In the genomic region with DNA sequence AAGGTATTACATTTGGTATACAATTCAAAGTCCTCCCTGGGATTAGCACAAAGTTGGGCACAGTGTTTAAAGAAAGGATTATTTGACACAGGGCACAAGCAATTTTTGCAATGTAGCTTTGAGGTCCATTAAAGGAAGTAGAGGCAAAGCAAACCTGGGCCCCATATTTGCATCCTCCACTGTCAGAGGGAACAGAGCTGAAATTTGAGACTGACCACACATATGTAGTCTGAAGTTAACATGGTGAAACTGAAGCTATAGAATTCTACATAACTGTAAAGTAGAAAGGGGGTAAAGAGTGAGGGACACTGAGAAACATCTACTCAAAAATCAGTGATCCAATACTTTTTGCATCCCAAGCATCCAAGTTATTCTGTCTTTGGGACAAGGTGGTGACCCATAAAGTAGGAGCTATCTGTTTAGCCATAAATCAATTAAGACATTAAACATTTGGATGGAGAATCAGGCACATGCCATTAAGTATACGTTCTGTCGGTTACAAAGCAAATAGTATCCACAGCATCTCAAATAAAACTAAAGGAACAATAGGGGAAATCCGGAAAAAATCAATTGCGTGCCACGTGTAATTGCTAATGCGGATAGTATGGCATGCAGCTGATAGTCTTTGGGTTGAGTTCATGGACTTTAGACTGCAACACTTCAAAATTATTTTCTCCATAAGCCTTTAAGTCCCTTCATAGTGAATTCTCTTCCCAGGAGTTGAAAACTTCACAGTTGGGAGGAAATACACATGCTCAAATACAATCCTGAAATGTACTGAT, we compare ENCODE assay signal across 28 cellular contexts.
DNase-seq lines count a peak whose midpoint lies in the region; ATAC-seq, FAIRE-seq and TF ChIP-seq lines count a peak whose summit lies in the region.
"Had no signal": no experiment of that assay in that cellular context is flagged by ENCODE, and none has a peak within 500 bp of the region (broad histone marks: within the 10 kb centered on the region; RNA-seq: fewer than 3 reads in every experiment).

No MANE protein-coding gene starts in this region.

- intact Hi-C loops in GM12878 (cut with micrococcal nuclease; ENCODE audit: unreplicated experiment): no loop called here

- in situ Hi-C loops in GM12878 (cut with MboI): no loop called here

- no peak for TF ChIP-seq CTCF in DOHH2 (IDR thresholded peaks at IDR 0.05; ENCODE audit: low read depth, low read length, poor library complexity, severe bottlenecking)
- no peak for TF ChIP-seq CTCF in GM12878 (IDR thresholded peaks at IDR 0.05 in 2 of 3, conservative IDR thresholded peaks at IDR 0.05 in 1 of 3; ENCODE audit: control insufficient read depth in 2 of 3, extremely low read depth in 1 of 3, insufficient read depth in 1 of 3, low read depth in 3 of 3, low read length in 3 of 3)

- H3K79me2 ChIP-seq in DOHH2 (ENCODE audit: control insufficient read depth, low read length) (no peaks in the 10 kb centered on the region), GM12878 (ENCODE audit: control insufficient read depth, insufficient read depth, low read length) (no peaks in the 10 kb centered on the region)

- 0 out of 2 replicates have a peak, but pooled peaks cover 2% of the 10 kb centered on the region for H3F3A ChIP-seq in DOHH2 (ENCODE audit: control insufficient read depth, insufficient read depth)

- TF ChIP-seq EP300 in GM12878 (IDR thresholded peaks at IDR 0.05; ENCODE audit: borderline replicate concordance in 1 of 2, control insufficient read depth in 1 of 2, low read depth in 2 of 2, low read length in 2 of 2): no peak

- SMC1A ChIA-PET in GM12878 (lab: Charles Lee; ENCODE audit: uncharacterized antibody, unreplicated experiment): interaction anchor here (0.6 to 2.8 kb wide), 15 partner anchors 18 to 288 kb away, joined by 3 to 9 read pairs (median 4); no protein-coding TSS in a partner anchor

- 91% methylated on average over 6 of the region's 6 CpGs for WGBS in GM12878 (ENCODE audit: insufficient coverage, insufficient replicate concordance, low lambda C conversion rate, missing lambda C conversion rate)

- peaks cover 17% of the 10 kb centered on the region for H3K4me1 ChIP-seq in DOHH2 (ENCODE audit: control insufficient read depth, low read length)
- peaks cover 10% of the 10 kb centered on the region; the same call in 1 of the 2 replicates for H3K4me1 ChIP-seq in GM12878 (ENCODE audit: control insufficient read depth, insufficient read depth, low read length)
- H3K4me1 ChIP-seq: tibial artery had no signal

- no TSS peak for BruUV-seq in GM12878 (replicated peaks; lab: Mats Ljungman, UMichigan)

- CTCF ChIA-PET in GM12878 (lab: Yijun Ruan, JAX): interaction anchor here (0.6 to 1.7 kb wide), 9 partner anchors 12 to 210 kb away, joined by 3 to 6 read pairs (median 4); no protein-coding TSS in a partner anchor

- no peak for TF ChIP-seq POLR2A in GM12878 (IDR thresholded peaks at IDR 0.05; ENCODE audit: low read depth, low read length)

- RAD21 ChIA-PET in GM12878 (lab: Charles Lee; ENCODE audit: unreplicated experiment): interaction anchor here (1.0 kb wide), 1 partner anchor 16 kb away, joined by 3 read pairs; no protein-coding TSS in a partner anchor

- H2AFZ ChIP-seq in GM12878 (ENCODE audit: control insufficient read depth, low read depth, low read length): no peak overlapping the region

- peak; percentile 51 for ATAC-seq in GM19395 (IDR thresholded peaks at IDR 0.05; ENCODE audit: unreplicated experiment)
- peak; percentile 57 for ATAC-seq in HG02981 (IDR thresholded peaks at IDR 0.05; ENCODE audit: unreplicated experiment)
- ATAC-seq in GM12878: peak; percentile 64
- no peak for ATAC-seq in HG03460 (IDR thresholded peaks at IDR 0.05; ENCODE audit: unreplicated experiment)
- ATAC-seq: activated T-cell treated with anti-CD3 and anti-CD28 coated beads, Interleukin-2, amount 50 U/mL, for 4 hours; heart left ventricle had no signal

- H3K36me3 ChIP-seq in DOHH2 (ENCODE audit: control insufficient read depth, low read length) (no peaks in the 10 kb centered on the region), GM12878 (ENCODE audit: control insufficient read depth in 2 of 2, insufficient read depth in 2 of 2, low read length in 1 of 2) (no peaks in the 10 kb centered on the region)
- H3K36me3 ChIP-seq: adrenal gland, brain microvascular endothelial cell, heart left ventricle, MG63, stomach, tibial artery had no signal

- H3K9me3 ChIP-seq in DOHH2 (ENCODE audit: control insufficient read depth, insufficient read depth, low read length): no peaks in the 10 kb centered on the region
- no peaks in the 10 kb centered on the region for H3K9me3 ChIP-seq in GM12878 (replicated peaks; ENCODE audit: control insufficient read depth, insufficient read depth, low read length)
- H3K9me3 ChIP-seq: adrenal gland, heart left ventricle, MG63, stomach, tibial artery had no signal

- FAIRE-seq in GM12878 (lab: Jason Lieb, UNC): no peak
- FAIRE-seq: TTC549 had no signal

- no peak for DNase-seq in GM12878 (ENCODE audit: low read depth, low spot score)
- DNase-seq in activated T-cell treated with anti-CD3 and anti-CD28 coated beads for 4 hours: no peak
- no peak for DNase-seq in RPMI8226
- no peak for DNase-seq in HuH-7.5 (ENCODE audit: low spot score)
- DNase-seq: ACHN; activated CD4-positive, alpha-beta T cell treated with anti-CD3 and anti-CD28 coated beads for 1 hour; activated CD8-positive, alpha-beta memory T cell treated with anti-CD3 and anti-CD28 coated beads for 24 hours; activated naive CD4-positive, alpha-beta T cell treated with Interleukin-2 at 50 U/mL for 16 hours; activated T-cell treated with anti-CD3 and anti-CD28 coated beads, Interleukin-2, amount 50 U/mL, for 4 hours; adrenal gland; brain microvascular endothelial cell; Calu3; effector memory CD4-positive, alpha-beta T cell; EL; erythroblast; heart left ventricle; MG63; NCI-H1694 treated with DMSO at 0.1 percent for 48 hours; NCI-H2171; NCI-H524; stomach; T-helper 1 cell; tibial artery had no signal

- H3K4me2 ChIP-seq in DOHH2 (ENCODE audit: low read length) (peak overlapping the region; percentile 61), GM12878 (ENCODE audit: control insufficient read depth, insufficient read depth) (peak overlapping the region; percentile 7; the same call in 1 of the 2 replicates)

- POLR2A ChIA-PET in GM12878 (lab: Charles Lee): interaction anchor here (0.6 to 1.2 kb wide), 3 partner anchors 18 to 132 kb away, joined by 3 to 4 read pairs (median 3); no protein-coding TSS in a partner anchor

- H3K27ac ChIP-seq in DOHH2 (ENCODE audit: low read depth, low read length) (no peak overlapping the region), GM12878 (ENCODE audit: control insufficient read depth, insufficient read depth) (no peak overlapping the region; the same call in 1 of the 2 replicates)
- H3K27ac ChIP-seq: adrenal gland, brain microvascular endothelial cell, heart left ventricle, stomach, tibial artery had no signal

- H3K4me3 ChIP-seq in DOHH2 (ENCODE audit: low read length) (peak overlapping the region; percentile 23), GM12878 (no peak overlapping the region)
- H3K4me3 ChIP-seq: adrenal gland, heart left ventricle, MG63, stomach, tibial artery had no signal

- no peak overlapping the region for H3K9ac ChIP-seq in GM12878 (ENCODE audit: control insufficient read depth, insufficient read depth, low read length)

- no peaks in the 10 kb centered on the region for H3K27me3 ChIP-seq in DOHH2 (ENCODE audit: control insufficient read depth, low read length)
- no peaks in the 10 kb centered on the region for H3K27me3 ChIP-seq in GM12878 (replicated peaks in 1 of 2; ENCODE audit: control insufficient read depth in 2 of 2, insufficient read depth in 2 of 2, low read length in 1 of 2)
- H3K27me3 ChIP-seq: adrenal gland, brain microvascular endothelial cell, heart left ventricle, MG63, stomach, tibial artery had no signal

- no peaks in the 10 kb centered on the region for H3K9me2 ChIP-seq in DOHH2 (replicated peaks; ENCODE audit: control insufficient read depth, low read length)

- H4K20me1 ChIP-seq in DOHH2 (ENCODE audit: control insufficient read depth, insufficient read depth, low read depth, low read length) (no peaks in the 10 kb centered on the region), GM12878 (ENCODE audit: control insufficient read depth, insufficient read depth) (no peaks in the 10 kb centered on the region)

- no peak for TF ChIP-seq RAD21 in GM12878 (IDR thresholded peaks at IDR 0.05; ENCODE audit: insufficient read depth, low read depth, low read length)

TF ChIP-seq in GM12878, 131 proteins besides CTCF, POLR2A, EP300 and RAD21:
- TF ChIP-seq GABPA (IDR thresholded peaks at IDR 0.05; ENCODE audit: low read depth): no peak
